In the genomic region with DNA sequence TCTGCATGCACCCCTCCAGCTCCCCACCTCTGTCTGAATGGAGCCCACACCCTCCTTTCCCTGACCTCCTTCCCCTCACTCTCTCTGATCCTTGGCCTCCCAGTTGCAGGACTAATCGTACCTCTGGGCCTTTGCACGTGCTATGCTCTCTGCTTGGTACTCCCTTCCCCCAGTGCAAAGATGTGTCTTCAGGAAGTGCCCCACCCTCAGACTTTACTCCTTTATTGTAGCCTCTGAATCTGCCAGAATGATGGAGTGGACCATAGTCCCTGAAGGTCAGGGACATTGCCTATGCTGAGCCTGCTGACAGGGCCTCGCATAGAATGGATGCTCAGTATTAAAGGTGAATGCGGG, we compare ENCODE assay signal across 8 cellular contexts. TPM values are rescaled to one million over a fixed set of nuclear protein-coding genes. Genes with fewer than 3 reads are reported as not detected.
DNase-seq lines count a peak whose midpoint lies in the region; TF ChIP-seq lines count a peak whose summit lies in the region.

No MANE protein-coding gene starts in this region.

- H3K4me1 ChIP-seq in NT2/D1 (ENCODE audit: insufficient read depth, insufficient read length), result peaks cover 28% of the 10 kb centered on the region

- H3K36me3 ChIP-seq in NT2/D1 (ENCODE audit: insufficient read depth, insufficient read length, low read length), result peaks cover 23% of the 10 kb centered on the region
- H3K36me3 ChIP-seq in neural cell (ENCODE audit: insufficient read depth, low read length), result peaks cover 9% of the 10 kb centered on the region

- peaks cover 0 to 8% (median 5%) of the 10 kb centered on the region in 7 donors for H3K9me3 Mint-ChIP-seq in CD14-positive monocyte

- DNase-seq in CD14-positive monocyte (ENCODE audit: low spot score) (no peak), NT2/D1 (ENCODE audit: low read depth, low spot score) (no peak), cerebellar cortex (ENCODE audit: low spot score) (peak; percentile 22), NCI-H748 (lab: John Stamatoyannopoulos, UW; ENCODE audit: unreplicated experiment) (no peak), NCI-H446 treated with DMSO at 0.1 percent for 48 hours (lab: John Stamatoyannopoulos, UW) (no peak), GM13976 (ENCODE audit: low spot score) (no peak), HPDE6-E6E7 (ENCODE audit: extremely low spot score) (no peak)

- in situ Hi-C loops in GM13976 (cut with MboI; ENCODE audit: low sequenced_read_pairs, unreplicated experiment), result no loop called here

- peaks cover 27% of the 10 kb centered on the region for H3K4me1 Mint-ChIP-seq in CD14-positive monocyte

- peaks cover 0 to 4% (median 3%) of the 10 kb centered on the region in 3 donors for H3K27me3 Mint-ChIP-seq in CD14-positive monocyte (ENCODE audit: low read depth in 3 of 3)

- H3K27ac Mint-ChIP-seq in CD14-positive monocyte, result peak overlapping the region; percentile 93 to 98 (median 97)

- no peak for TF ChIP-seq CTCF in CD14-positive monocyte (IDR thresholded peaks at IDR 0.05)
- no peak for TF ChIP-seq CTCF in neural cell (IDR thresholded peaks at IDR 0.05; ENCODE audit: poor library complexity, severe bottlenecking)
- no peak for TF ChIP-seq CTCF in GM13976 (IDR thresholded peaks at IDR 0.05; ENCODE audit: borderline replicate concordance, control extremely low read depth, extremely low read depth, insufficient read depth, missing control alignments)

- H3K27ac ChIP-seq in neural cell (ENCODE audit: low read length), result peak overlapping the region; percentile 100

- peak overlapping the region; percentile 96 for H3K9ac ChIP-seq in NT2/D1 (ENCODE audit: insufficient read length, low read depth)
- peak overlapping the region; percentile 99 for H3K9ac ChIP-seq in neural cell (ENCODE audit: low read length)

- intact Hi-C loops in CD14-positive monocyte (cut with micrococcal nuclease), result loop anchor here (1.0 to 2.0 kb wide), 3 partner anchors 9 to 22 kb away; no protein-coding TSS in a partner anchor

- H3K79me2 ChIP-seq in neural cell (replicated peaks; ENCODE audit: insufficient read depth, low read length), result peaks cover 34% of the 10 kb centered on the region

- H3K4me2 ChIP-seq in neural cell (ENCODE audit: low read length), result peak overlapping the region; percentile 98

- H3K4me3 ChIP-seq in NT2/D1 (ENCODE audit: insufficient read length, low read depth), result peak overlapping the region; percentile 56
- H3K4me3 ChIP-seq in neural cell (ENCODE audit: low read length), result peak overlapping the region; percentile 88

- peaks cover 5% of the 10 kb centered on the region for H3F3A ChIP-seq in neural cell (ENCODE audit: insufficient read depth, low read length, poor library complexity, severe bottlenecking)

- H3K9me2 ChIP-seq in neural cell (ENCODE audit: insufficient read depth, low read length), result no peaks in the 10 kb centered on the region

- no peak overlapping the region for H2AFZ ChIP-seq in neural cell (ENCODE audit: low read depth, low read length)

- no peak for TF ChIP-seq RAD21 in neural cell (conservative IDR thresholded peaks at IDR 0.05)

- H4K20me1 ChIP-seq in neural cell (ENCODE audit: insufficient read depth), result peaks cover 27% of the 10 kb centered on the region

- no peak for TF ChIP-seq EP300 in neural cell (conservative IDR thresholded peaks at IDR 0.05; ENCODE audit: poor library complexity, severe bottlenecking)

- H3K36me3 Mint-ChIP-seq in CD14-positive monocyte, result peaks cover 17 to 27% of the 10 kb centered on the region in 2 donors

- H3K27me3 ChIP-seq in NT2/D1 (ENCODE audit: insufficient read depth, insufficient read length) (no peaks in the 10 kb centered on the region), neural cell (ENCODE audit: insufficient read depth, low read depth, low read length) (no peaks in the 10 kb centered on the region)

- no peaks in the 10 kb centered on the region for H3K9me3 ChIP-seq in NT2/D1 (ENCODE audit: insufficient read depth, low read length)
- no peaks in the 10 kb centered on the region for H3K9me3 ChIP-seq in neural cell (ENCODE audit: low read length)

- H3K4me3 Mint-ChIP-seq in CD14-positive monocyte, result peak overlapping the region; percentile 79 to 86

TF ChIP-seq in neural cell, 6 proteins besides CTCF, POLR2A, EP300 and RAD21:
- no peak for TF ChIP-seq POLR2AphosphoS5 (IDR thresholded peaks at IDR 0.05)
- TF ChIP-seq SMC3 (conservative IDR thresholded peaks at IDR 0.05; ENCODE audit: poor library complexity), result no peak
- no peak for TF ChIP-seq EZH2 (IDR thresholded peaks at IDR 0.05; ENCODE audit: borderline replicate concordance, insufficient read depth, low read length, poor library complexity, severe bottlenecking)
- TF ChIP-seq, protein P1, sequence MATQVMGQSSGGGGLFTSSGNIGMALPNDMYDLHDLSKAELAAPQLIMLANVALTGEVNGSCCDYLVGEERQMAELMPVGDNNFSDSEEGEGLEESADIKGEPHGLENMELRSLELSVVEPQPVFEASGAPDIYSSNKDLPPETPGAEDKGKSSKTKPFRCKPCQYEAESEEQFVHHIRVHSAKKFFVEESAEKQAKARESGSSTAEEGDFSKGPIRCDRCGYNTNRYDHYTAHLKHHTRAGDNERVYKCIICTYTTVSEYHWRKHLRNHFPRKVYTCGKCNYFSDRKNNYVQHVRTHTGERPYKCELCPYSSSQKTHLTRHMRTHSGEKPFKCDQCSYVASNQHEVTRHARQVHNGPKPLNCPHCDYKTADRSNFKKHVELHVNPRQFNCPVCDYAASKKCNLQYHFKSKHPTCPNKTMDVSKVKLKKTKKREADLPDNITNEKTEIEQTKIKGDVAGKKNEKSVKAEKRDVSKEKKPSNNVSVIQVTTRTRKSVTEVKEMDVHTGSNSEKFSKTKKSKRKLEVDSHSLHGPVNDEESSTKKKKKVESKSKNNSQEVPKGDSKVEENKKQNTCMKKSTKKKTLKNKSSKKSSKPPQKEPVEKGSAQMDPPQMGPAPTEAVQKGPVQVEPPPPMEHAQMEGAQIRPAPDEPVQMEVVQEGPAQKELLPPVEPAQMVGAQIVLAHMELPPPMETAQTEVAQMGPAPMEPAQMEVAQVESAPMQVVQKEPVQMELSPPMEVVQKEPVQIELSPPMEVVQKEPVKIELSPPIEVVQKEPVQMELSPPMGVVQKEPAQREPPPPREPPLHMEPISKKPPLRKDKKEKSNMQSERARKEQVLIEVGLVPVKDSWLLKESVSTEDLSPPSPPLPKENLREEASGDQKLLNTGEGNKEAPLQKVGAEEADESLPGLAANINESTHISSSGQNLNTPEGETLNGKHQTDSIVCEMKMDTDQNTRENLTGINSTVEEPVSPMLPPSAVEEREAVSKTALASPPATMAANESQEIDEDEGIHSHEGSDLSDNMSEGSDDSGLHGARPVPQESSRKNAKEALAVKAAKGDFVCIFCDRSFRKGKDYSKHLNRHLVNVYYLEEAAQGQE (IDR thresholded peaks at IDR 0.05; ENCODE audit: borderline replicate concordance), result no peak
- no peak for TF ChIP-seq TAF1 (IDR thresholded peaks at IDR 0.05; ENCODE audit: low read depth)
- no peak for TF ChIP-seq MXI1 (conservative IDR thresholded peaks at IDR 0.05; ENCODE audit: poor library complexity, severe bottlenecking)

RNA-seq across cellular contexts. Expression of gene JUND, which starts 1.3 kb away (rescaled TPM):
- polyA plus RNA-seq in CD14-positive monocyte, result 10 to 100 TPM; 22.5 to 86.9 TPM
- 94.9 and 134 TPM in 2 replicates for polyA plus RNA-seq in neural cell
- polyA minus RNA-seq in neural cell, result 150 and 167 TPM in 2 replicates

RNA-seq across cellular contexts. Expression of gene IQCN, which starts 8.5 kb away (rescaled TPM):
- polyA plus RNA-seq in CD14-positive monocyte (not detected), neural cell (2.5 and 3.7 TPM in 2 replicates)
- 2.7 and 4.3 TPM in 2 replicates for polyA minus RNA-seq in neural cell

RNA-seq across cellular contexts. Expression of gene LSM4, which starts 40.1 kb away (rescaled TPM):
- 100 to 1,000 TPM in 1 of 2 donors, 10 to 100 TPM in 1; 97.0 to 143 TPM for polyA plus RNA-seq in CD14-positive monocyte
- 382 and 410 TPM in 2 replicates for polyA plus RNA-seq in neural cell
- polyA minus RNA-seq in neural cell, result 127 and 138 TPM in 2 replicates

RNA-seq across cellular contexts. Expression of gene PDE4C, which starts 56.5 kb away (rescaled TPM):
- polyA plus RNA-seq in CD14-positive monocyte (not detected), neural cell (1.6 and 2.6 TPM in 2 replicates)
- polyA minus RNA-seq in neural cell, result 0.24 and 0.93 TPM in 2 replicates

RNA-seq across cellular contexts. Expression of gene PGPEP1, which starts 57.6 kb away (rescaled TPM):
- 10 to 100 TPM; 10.3 TPM for polyA plus RNA-seq in CD14-positive monocyte
- polyA plus RNA-seq in neural cell, result 5.9 and 10.9 TPM in 2 replicates
- polyA minus RNA-seq in neural cell, result 14.1 and 16.6 TPM in 2 replicates
